Comparison of ENCODE assay signal across 23 cellular contexts in genomic region chr18:25253779-25254178, GRCh38.
DNase-seq lines count a peak whose midpoint lies in the region; ATAC-seq, FAIRE-seq and TF ChIP-seq lines count a peak whose summit lies in the region.
"Had no signal": no experiment of that assay in that cellular context is flagged by ENCODE, and none has a peak within 500 bp of the region (broad histone marks: within the 10 kb centered on the region; RNA-seq: fewer than 3 reads in every experiment).

No MANE protein-coding gene starts in this region.

- H3K27me3 ChIP-seq in GM23248 (replicated peaks; ENCODE audit: insufficient read depth): no peaks in the 10 kb centered on the region
- no peaks in the 10 kb centered on the region for H3K27me3 ChIP-seq in IMR-90 (ENCODE audit: control insufficient read depth, insufficient read depth, low read length)
- no peaks in the 10 kb centered on the region for H3K27me3 ChIP-seq in endothelial cell of umbilical vein (ENCODE audit: control insufficient read depth in 2 of 2, insufficient read depth in 2 of 2, low read length in 2 of 2)
- H3K27me3 ChIP-seq in stomach: no peaks in the 10 kb centered on the region

- H2AFZ ChIP-seq in GM23248: no peak overlapping the region
- H2AFZ ChIP-seq in IMR-90 (replicated peaks; ENCODE audit: low read length, poor library complexity): no peak overlapping the region
- no peak overlapping the region for H2AFZ ChIP-seq in endothelial cell of umbilical vein (ENCODE audit: low read depth, low read length)

- H4K8ac ChIP-seq in IMR-90 (ENCODE audit: low read depth in 2 of 2, low read length in 2 of 2): no peak overlapping the region

- H3K9ac ChIP-seq in GM23248 (no peak overlapping the region), IMR-90 (ENCODE audit: low read depth, low read length) (no peak overlapping the region), endothelial cell of umbilical vein (replicated peaks; ENCODE audit: extremely low read depth, insufficient read depth, low read length) (peak overlapping the region; percentile 69)

- no peak overlapping the region for H2AK9ac ChIP-seq in IMR-90 (replicated peaks; ENCODE audit: low read depth, low read length, poor library complexity)

- 0 out of 2 replicates have a peak overlapping the region, but pooled peaks have one; percentile 1 for H2BK120ac ChIP-seq in IMR-90 (ENCODE audit: low read depth, low read length)

- no peak for TF ChIP-seq CTCF in IMR-90 (conservative IDR thresholded peaks at IDR 0.05; ENCODE audit: low read depth, low read length)
- TF ChIP-seq CTCF in endothelial cell of umbilical vein (IDR thresholded peaks at IDR 0.05; ENCODE audit: extremely low read depth in 1 of 2, insufficient read depth in 1 of 2, low read depth in 1 of 2, low read length in 2 of 2): no peak
- no peak for TF ChIP-seq CTCF in foreskin fibroblast (IDR thresholded peaks at IDR 0.05; ENCODE audit: low read depth, low read length)
- no peak for TF ChIP-seq CTCF in stomach (IDR thresholded peaks at IDR 0.05)

- TF ChIP-seq POLR2A in IMR-90 (IDR thresholded peaks at IDR 0.05; ENCODE audit: low read depth, low read length) (no peak), endothelial cell of umbilical vein (IDR thresholded peaks at IDR 0.05; ENCODE audit: low read depth, low read length) (no peak), stomach (IDR thresholded peaks at IDR 0.05) (no peak)

- peak; percentile 40 for DNase-seq in GM23248
- no peak for DNase-seq in IMR-90
- no peak for DNase-seq in endothelial cell of umbilical vein (ENCODE audit: low read depth, low spot score)
- peak; percentile 20 to 40 for DNase-seq in foreskin fibroblast
- DNase-seq in stomach: no peak
- DNase-seq in mesenteric fat pad (ENCODE audit: low spot score): no peak
- DNase-seq: AML-193; Caco-2; CD4-positive, alpha-beta T cell; DMS153; DMS79; GOT3; H7; KBM-7 had no signal

- BruUV-seq in IMR-90 (replicated peaks; lab: Mats Ljungman, UMichigan) (no TSS peak), endothelial cell of umbilical vein (replicated peaks; lab: Mats Ljungman, UMichigan) (no TSS peak)

- no peak for TF ChIP-seq RAD21 in IMR-90 (IDR thresholded peaks at IDR 0.05; ENCODE audit: low read length)

- dilution Hi-C loops in IMR-90 (cut with HindIII; ENCODE audit: low sequenced_read_pairs, unreplicated experiment) (no loop called here), endothelial cell of umbilical vein (cut with MboI; ENCODE audit: extremely low pct_ligation_motif_present, low sequenced_read_pairs) (no loop called here)

- WGBS in GM23248 (ENCODE audit: low coverage in 1 of 2, low lambda C conversion rate in 2 of 2, missing lambda C conversion rate in 2 of 2), 2 experiments: 21 to 26% methylated on average over 1 of the region's 1 CpG
- no CpG with 5 or more reads among the region's 1 CpG for WGBS in IMR-90 (ENCODE audit: extremely low coverage in 2 of 2, insufficient read length in 1 of 2), 2 experiments
- 89 to 95% (median 95%) methylated on average over 1 of the region's 1 CpG for WGBS in stomach, 5 donors

- H3K4ac ChIP-seq in IMR-90 (ENCODE audit: low read depth, low read length): no peak overlapping the region

- H3K27ac ChIP-seq in GM23248 (no peak overlapping the region), IMR-90 (ENCODE audit: insufficient read depth, low read length) (no peak overlapping the region), endothelial cell of umbilical vein (ENCODE audit: insufficient read depth, low read depth, low read length) (peak overlapping the region; percentile 74), stomach (no peak overlapping the region)
- H3K27ac ChIP-seq: C4-2B had no signal

- H3K79me1 ChIP-seq in IMR-90 (ENCODE audit: low read depth in 1 of 2, low read length in 2 of 2): peaks cover 0 to 6% of the 10 kb centered on the region in 2 experiments; a peak in 1 of 4 replicates

- no peak overlapping the region for H4K5ac ChIP-seq in IMR-90 (ENCODE audit: low read depth, low read length)

- no peak overlapping the region for H3K18ac ChIP-seq in IMR-90 (ENCODE audit: low read depth, low read length)

- CTCF ChIA-PET in IMR-90 (lab: Yijun Ruan, JAX): no interaction called here
- CTCF ChIA-PET in endothelial cell of umbilical vein (lab: Charles Lee): interaction anchor here (0.9 to 1.2 kb wide), 2 partner anchors 10 to 14 kb away, joined by 3 to 4 read pairs; no protein-coding TSS in a partner anchor

- H2BK20ac ChIP-seq in IMR-90 (ENCODE audit: low read depth, low read length): 0 out of 2 replicates have a peak overlapping the region, but pooled peaks have one; percentile 1

- ATAC-seq in IMR-90 (ENCODE audit: low read depth) (no peak), HG02938 (IDR thresholded peaks at IDR 0.05; ENCODE audit: unreplicated experiment) (no peak), GM18519 (IDR thresholded peaks at IDR 0.05; ENCODE audit: low FRiP score, unreplicated experiment) (no peak)
- ATAC-seq: GM12878, HCT116 had no signal

- H3K79me2 ChIP-seq in GM23248 (ENCODE audit: insufficient read depth): no peaks in the 10 kb centered on the region
- peaks cover 49% of the 10 kb centered on the region for H3K79me2 ChIP-seq in endothelial cell of umbilical vein (ENCODE audit: control insufficient read depth, insufficient read depth, low read length)

- POLR2A ChIA-PET in IMR-90 (lab: Charles Lee; ENCODE audit: unreplicated experiment) (no interaction called here), endothelial cell of umbilical vein (lab: Charles Lee) (no interaction called here)

- peaks cover 7% of the 10 kb centered on the region for H3F3A ChIP-seq in GM23248 (ENCODE audit: insufficient read depth)

- no peak overlapping the region for H2AK5ac ChIP-seq in IMR-90 (ENCODE audit: low read depth, low read length)

- no peaks in the 10 kb centered on the region for H3K9me2 ChIP-seq in GM23248 (ENCODE audit: insufficient read depth)

- H3K9me1 ChIP-seq in IMR-90 (ENCODE audit: insufficient read depth, low read length) (0 out of 2 replicates have a peak, but pooled peaks cover 2% of the 10 kb centered on the region), endothelial cell of umbilical vein (replicated peaks; ENCODE audit: control insufficient read depth, extremely low read depth, insufficient read depth, low read length) (no peaks in the 10 kb centered on the region)

- intact Hi-C loops in IMR-90 (cut with micrococcal nuclease) (no loop called here), endothelial cell of umbilical vein (cut with micrococcal nuclease) (loop anchor here (1.0 kb wide), 2 partner anchors 22 to 46 kb away; no protein-coding TSS in a partner anchor), stomach (cut with DNase I; ENCODE audit: low total_unique reads) (no loop called here)

- no peak overlapping the region for H2BK5ac ChIP-seq in IMR-90 (ENCODE audit: low read depth, low read length, poor library complexity, severe bottlenecking)

- H2BK15ac ChIP-seq in IMR-90 (ENCODE audit: low read depth, low read length): no peak overlapping the region

- no peak overlapping the region for H3K4me2 ChIP-seq in GM23248 (ENCODE audit: unreplicated experiment)
- no peak overlapping the region for H3K4me2 ChIP-seq in IMR-90 (ENCODE audit: low read depth, low read length)
- peak overlapping the region; percentile 82 for H3K4me2 ChIP-seq in endothelial cell of umbilical vein (ENCODE audit: insufficient read depth, low read length)

- TF ChIP-seq EP300 in stomach (IDR thresholded peaks at IDR 0.05): no peak

- H3K14ac ChIP-seq in IMR-90 (replicated peaks; ENCODE audit: low read depth, low read length): no peak overlapping the region

- H4K91ac ChIP-seq in IMR-90 (ENCODE audit: insufficient read depth, low read depth, low read length): no peak overlapping the region

- H3K36me3 ChIP-seq in GM23248 (ENCODE audit: low read depth) (no peaks in the 10 kb centered on the region), IMR-90 (ENCODE audit: control insufficient read depth, insufficient read depth, low read length) (peaks cover under 1% of the 10 kb centered on the region; the same call in 1 of the 2 replicates), endothelial cell of umbilical vein (ENCODE audit: control insufficient read depth in 2 of 2, extremely low read depth in 1 of 2, insufficient read depth in 2 of 2, low read length in 2 of 2) (no peaks in the 10 kb centered on the region), stomach (no peaks in the 10 kb centered on the region)

- H4K20me1 ChIP-seq in GM23248 (ENCODE audit: insufficient read depth) (no peaks in the 10 kb centered on the region), IMR-90 (ENCODE audit: insufficient read depth, low read length) (no peaks in the 10 kb centered on the region), endothelial cell of umbilical vein (replicated peaks; ENCODE audit: control insufficient read depth, extremely low read depth, insufficient read depth, low read length) (no peaks in the 10 kb centered on the region)

- no peak for FAIRE-seq in endothelial cell of umbilical vein (lab: Jason Lieb, UNC)
- FAIRE-seq: A204.1, D721Med, GM12878, GM19239, HTR-8/SVneo had no signal

- no peak overlapping the region for H3K56ac ChIP-seq in IMR-90 (ENCODE audit: extremely low read depth, insufficient read depth, low read length)

- no peak overlapping the region for H3K23ac ChIP-seq in IMR-90 (ENCODE audit: low read depth, low read length)

- H3K4me3 ChIP-seq in GM23248 (no peak overlapping the region), IMR-90 (ENCODE audit: insufficient read depth, low read depth, low read length) (no peak overlapping the region), endothelial cell of umbilical vein (replicated peaks in 1 of 3; ENCODE audit: insufficient read depth in 1 of 3, low read depth in 1 of 3, low read length in 3 of 3) (no peak overlapping the region), foreskin fibroblast (ENCODE audit: low read depth in 1 of 2, low read length in 2 of 2) (no peak overlapping the region), stomach (no peak overlapping the region)
- H3K4me3 ChIP-seq: GM12878 had no signal

- in situ Hi-C loops in GM23248 (cut with MboI): no loop called here
- in situ Hi-C loops in IMR-90 (cut with MboI; ENCODE audit: low sequenced_read_pairs): no loop called here

- H3K4me1 ChIP-seq in GM23248 (ENCODE audit: insufficient read depth): peaks cover 34% of the 10 kb centered on the region
- H3K4me1 ChIP-seq in IMR-90 (ENCODE audit: control insufficient read depth, insufficient read depth, low read length): peaks cover 3% of the 10 kb centered on the region
- H3K4me1 ChIP-seq in endothelial cell of umbilical vein (ENCODE audit: control insufficient read depth, extremely low read depth, insufficient read depth, low read length): peaks cover 55% of the 10 kb centered on the region
- H3K4me1 ChIP-seq in stomach: peaks cover 0 to 19% (median 15%) of the 10 kb centered on the region in 4 donors
- H3K4me1 ChIP-seq: Caco-2 had no signal

- H3K9me3 ChIP-seq in GM23248 (ENCODE audit: low read depth) (no peaks in the 10 kb centered on the region), IMR-90 (ENCODE audit: control insufficient read depth, insufficient read depth, low read length) (no peaks in the 10 kb centered on the region), endothelial cell of umbilical vein (replicated peaks; ENCODE audit: control insufficient read depth, insufficient read depth, low read length) (no peaks in the 10 kb centered on the region), stomach (no peaks in the 10 kb centered on the region)
- H3K9me3 ChIP-seq: Caco-2 had no signal

TF ChIP-seq in IMR-90, 13 proteins besides CTCF, POLR2A, EP300 and RAD21 (continues in another document):
- no peak for TF ChIP-seq NFE2L2 (IDR thresholded peaks at IDR 0.05; ENCODE audit: low read depth, low read length)

TF ChIP-seq in endothelial cell of umbilical vein, 7 proteins besides CTCF, POLR2A, EP300 and RAD21 (continues in another document):
- no peak for TF ChIP-seq FOS (IDR thresholded peaks at IDR 0.05; ENCODE audit: borderline replicate concordance, insufficient read depth, low read length)

Comparison
In these comparisons a context has a peak if more than half of its experiments do, and no peak if none do; other contexts are left out.
1. DNase-seq: peak in GM23248 (single experiment) and foreskin fibroblast (2 of 2); none in IMR-90 (single experiment), endothelial cell of umbilical vein (single experiment), stomach (single experiment) and mesenteric fat pad (single experiment).